Comparison of ENCODE assay signal across 7 cellular contexts in genomic region chr20:44070139-44070900, GRCh38.
DNase-seq lines count a peak whose midpoint lies in the region; ATAC-seq and TF ChIP-seq lines count a peak whose summit lies in the region.

No MANE protein-coding gene starts in this region.

- peak in 1 of 2 experiments; percentile 63 for DNase-seq in HL-60 (ENCODE audit: low read depth in 1 of 2, low spot score in 1 of 2)
- DNase-seq in T-helper 9 cell: peak; percentile 18
- DNase-seq in ecto neural progenitor cell (ENCODE audit: low spot score): peak; percentile 41
- DNase-seq in stimulated activated CD8-positive, alpha-beta memory T cell treated with anti-CD3 and anti-CD28 coated beads, Interleukin-4, amount 100 ng/mL, for 48 hours: peak; percentile 33
- DNase-seq in gastrocnemius medialis: no peak
- no peak for DNase-seq in RKO (ENCODE audit: low spot score)

- in situ Hi-C loops in gastrocnemius medialis (cut with MboI; ENCODE audit: low sequenced_read_pairs in 4 of 4): loop anchor here in 1 of 4 donors (10.0 kb wide), 1 partner anchor 316 kb away; no protein-coding TSS in a partner anchor

- H3K27me3 ChIP-seq in HL-60 (ENCODE audit: insufficient read depth, poor library complexity, severe bottlenecking): no peaks in the 10 kb centered on the region
- no peaks in the 10 kb centered on the region for H3K27me3 ChIP-seq in gastroesophageal sphincter
- H3K27me3 ChIP-seq in gastrocnemius medialis: no peaks in the 10 kb centered on the region

- H3K36me3 ChIP-seq in gastroesophageal sphincter (peaks cover 0 to 43% of the 10 kb centered on the region in 2 donors), gastrocnemius medialis (no peaks in the 10 kb centered on the region)

- H3K27ac ChIP-seq in HL-60 (replicated peaks) (peak overlapping the region; percentile 92), gastroesophageal sphincter (no peak overlapping the region), gastrocnemius medialis (no peak overlapping the region)

- no peak overlapping the region for H3K4me3 ChIP-seq in HL-60 (replicated peaks; ENCODE audit: insufficient read depth, low read length)
- no peak overlapping the region for H3K4me3 ChIP-seq in gastroesophageal sphincter
- H3K4me3 ChIP-seq in gastrocnemius medialis: no peak overlapping the region

- no peak for TF ChIP-seq EP300 in gastroesophageal sphincter (IDR thresholded peaks at IDR 0.05)

- no peak for TF ChIP-seq POLR2A in gastroesophageal sphincter (IDR thresholded peaks at IDR 0.05)
- TF ChIP-seq POLR2A in gastrocnemius medialis (IDR thresholded peaks at IDR 0.05): no peak

- no peaks in the 10 kb centered on the region for H3K9me3 ChIP-seq in gastroesophageal sphincter
- no peaks in the 10 kb centered on the region for H3K9me3 ChIP-seq in gastrocnemius medialis

- TF ChIP-seq CTCF in HL-60 (IDR thresholded peaks at IDR 0.05; ENCODE audit: insufficient read depth, low read length) (no peak), gastroesophageal sphincter (IDR thresholded peaks at IDR 0.05) (no peak), gastrocnemius medialis (IDR thresholded peaks at IDR 0.05 in 4 of 5, conservative IDR thresholded peaks at IDR 0.05 in 1 of 5) (no peak)

- WGBS in gastroesophageal sphincter (ENCODE audit: low coverage in 1 of 2), 2 donors: 30 to 72% methylated on average over 4 to 7 of the region's 17 CpGs

- H3K4me1 ChIP-seq in gastroesophageal sphincter (peaks cover 0 to 7% (median 0%) of the 10 kb centered on the region in 3 donors), gastrocnemius medialis (no peaks in the 10 kb centered on the region)

- no peak for ATAC-seq in gastroesophageal sphincter
- ATAC-seq in gastrocnemius medialis: no peak

- intact Hi-C loops in gastrocnemius medialis (cut with DNase I; ENCODE audit: low total_unique reads): no loop called here

Comparison
In these comparisons a context has a peak if more than half of its experiments do, and no peak if none do; other contexts are left out.
1. DNase-seq: peak in T-helper 9 cell (single experiment), ecto neural progenitor cell (single experiment) and stimulated activated CD8-positive, alpha-beta memory T cell treated with anti-CD3 and anti-CD28 coated beads, Interleukin-4, amount 100 ng/mL, for 48 hours (single experiment); none in gastrocnemius medialis (0 of 2) and RKO (single experiment).